In the genomic region with DNA sequence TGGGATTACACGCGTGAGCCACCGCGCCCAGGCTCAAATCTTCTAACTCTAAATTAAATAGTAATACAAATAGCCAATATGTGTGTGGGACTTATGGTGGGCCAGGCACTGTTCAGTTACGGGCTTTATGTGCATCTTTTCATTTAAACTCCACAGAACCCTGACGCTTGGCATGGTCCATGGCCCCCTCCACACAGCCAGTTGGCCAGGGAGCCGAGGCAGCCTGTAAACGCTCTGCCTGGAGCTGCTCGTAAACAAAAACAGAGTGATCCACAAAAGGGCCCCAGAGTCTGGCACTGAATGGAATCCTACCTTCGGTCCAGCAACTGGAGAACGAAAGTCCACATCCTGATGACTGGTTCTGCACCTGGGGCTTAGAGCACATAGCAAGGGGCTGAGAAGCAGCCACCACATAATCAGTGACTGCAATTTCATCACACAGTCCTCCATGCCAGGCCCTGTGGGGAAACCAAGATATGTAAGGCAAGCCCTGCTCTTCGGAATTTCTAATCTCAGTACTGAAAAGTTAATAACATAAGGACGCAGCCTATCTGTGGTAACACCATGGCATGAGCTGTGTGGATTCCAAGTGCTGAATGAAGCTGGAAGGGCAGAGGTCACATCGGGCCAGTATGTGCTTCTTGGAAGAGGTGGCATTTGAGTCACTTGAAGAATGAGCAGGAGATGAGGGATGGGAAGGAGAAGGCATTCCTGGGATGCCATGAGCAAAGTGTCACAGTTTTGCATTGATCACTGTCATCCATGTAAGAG, we compare ENCODE assay signal across 1 cellular context.
TF ChIP-seq lines count a peak whose summit lies in the region.

No MANE protein-coding gene starts in this region.

TF ChIP-seq in K562, 482 proteins besides CTCF, POLR2A, EP300 and RAD21:
- TF ChIP-seq ZFPM2 (CRISPR knock-in tag; IDR thresholded peaks at IDR 0.05), result no peak
